In the genomic region with DNA sequence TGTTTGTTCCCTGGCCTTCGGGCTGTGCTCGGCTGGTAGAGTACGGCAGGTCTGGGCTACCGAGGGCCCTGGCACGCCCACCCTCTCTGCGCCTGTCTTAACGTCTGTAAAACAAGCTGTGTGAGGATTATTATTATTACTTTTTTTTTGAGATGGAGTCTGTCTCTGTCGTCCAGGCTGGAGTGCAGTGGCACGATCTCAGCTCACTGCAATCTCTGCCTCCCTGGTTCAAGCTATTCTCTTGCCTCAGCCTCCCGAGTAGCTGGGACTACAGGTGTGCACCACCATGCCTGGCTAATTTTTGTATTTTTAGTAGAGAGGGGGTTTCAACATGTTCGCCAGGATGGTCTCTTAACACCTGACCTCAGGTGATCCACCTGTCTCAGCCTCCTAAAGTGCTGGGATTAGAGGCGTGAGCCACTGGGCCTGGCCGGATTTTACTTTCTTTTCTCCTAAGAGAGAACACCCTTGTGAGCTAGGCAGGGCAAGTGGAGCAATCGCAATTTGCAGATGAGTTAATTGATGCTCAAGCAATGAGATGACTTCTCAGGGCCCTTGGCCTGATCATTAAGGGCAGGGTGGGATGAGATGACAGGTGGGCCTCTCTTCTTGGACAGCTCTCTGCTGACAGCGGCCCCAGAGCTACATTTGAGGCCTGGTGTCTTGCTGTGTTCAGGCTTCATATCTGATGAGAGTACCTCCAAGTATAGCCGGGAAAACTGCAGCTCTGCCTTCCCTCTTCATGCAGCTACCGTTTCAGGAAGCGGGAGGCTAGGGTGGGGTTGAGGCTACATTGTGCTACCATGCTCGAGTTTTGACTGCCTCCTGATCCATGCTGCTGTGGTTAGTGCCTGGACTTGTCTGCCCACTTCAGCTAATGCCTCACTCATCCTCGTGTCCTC, we compare ENCODE assay signal across 8 cellular contexts. TPM values are rescaled to one million over a fixed set of nuclear protein-coding genes. Genes with fewer than 3 reads are reported as not detected.
DNase-seq lines count a peak whose midpoint lies in the region; ATAC-seq, FAIRE-seq and TF ChIP-seq lines count a peak whose summit lies in the region.

No MANE protein-coding gene starts in this region.

- no peaks in the 10 kb centered on the region for H3K27me3 Mint-ChIP-seq in activated T-cell treated with anti-CD3 and anti-CD28 coated beads, Interleukin-2, amount 50 U/mL, for 4 hours (ENCODE audit: low read depth)

- TF ChIP-seq POLR2A in adrenal gland (IDR thresholded peaks at IDR 0.05) (no peak), GM12891 (IDR thresholded peaks at IDR 0.05; ENCODE audit: low read depth, low read length) (no peak)

- no peaks in the 10 kb centered on the region for H3K36me3 ChIP-seq in adrenal gland (replicated peaks in 1 of 2)
- H3K36me3 ChIP-seq in kidney epithelial cell (ENCODE audit: control insufficient read depth, insufficient read depth, low read length): no peaks in the 10 kb centered on the region

- no peaks in the 10 kb centered on the region for H3K36me3 Mint-ChIP-seq in activated T-cell treated with anti-CD3 and anti-CD28 coated beads, Interleukin-2, amount 50 U/mL, for 4 hours (ENCODE audit: insufficient read depth)

- H3K4me3 ChIP-seq in adrenal gland (peak overlapping the region in 3 of 4 donors; percentile 22 to 60 (median 52)), kidney epithelial cell (ENCODE audit: low read depth, low read length) (peak overlapping the region; percentile 78)

- peaks cover 39% of the 10 kb centered on the region for H3K4me1 Mint-ChIP-seq in activated T-cell treated with anti-CD3 and anti-CD28 coated beads, Interleukin-2, amount 50 U/mL, for 4 hours (ENCODE audit: low read depth)

- peak overlapping the region; percentile 87 for H3K4me3 Mint-ChIP-seq in activated T-cell treated with anti-CD3 and anti-CD28 coated beads, Interleukin-2, amount 50 U/mL, for 4 hours

- intact Hi-C loops in adrenal gland (cut with DNase I): loop anchor here in 1 of 2 donors (5.0 kb wide), 1 partner anchor 168 kb away; no protein-coding TSS in a partner anchor

- ATAC-seq in activated T-cell treated with anti-CD3 and anti-CD28 coated beads, Interleukin-2, amount 50 U/mL, for 4 hours: peak; percentile 29 to 34
- peak; percentile 17 for ATAC-seq in HG03108 (IDR thresholded peaks at IDR 0.05; ENCODE audit: unreplicated experiment)

- no peaks in the 10 kb centered on the region for H3K9me3 Mint-ChIP-seq in activated T-cell treated with anti-CD3 and anti-CD28 coated beads, Interleukin-2, amount 50 U/mL, for 4 hours

- H3K27me3 ChIP-seq in adrenal gland (no peaks in the 10 kb centered on the region), kidney epithelial cell (ENCODE audit: control insufficient read depth, insufficient read depth, low read length) (no peaks in the 10 kb centered on the region)

- H3K27ac ChIP-seq in adrenal gland (peak overlapping the region in 4 of 5 donors; percentile 80 to 90 (median 84)), substantia nigra (ENCODE audit: low read depth, low read length, poor library complexity, severe bottlenecking) (peak overlapping the region; percentile 90)

- WGBS in adrenal gland, 4 donors: 44 to 51% (median 45%) methylated on average over 18 to 20 of the region's 20 CpGs

- TF ChIP-seq CTCF in adrenal gland (IDR thresholded peaks at IDR 0.05) (no peak), kidney epithelial cell (IDR thresholded peaks at IDR 0.05; ENCODE audit: insufficient read depth, low read length, poor library complexity, severe bottlenecking) (no peak)

- DNase-seq in activated T-cell treated with anti-CD3 and anti-CD28 coated beads, Interleukin-2, amount 50 U/mL, for 4 hours: no peak
- no peak for DNase-seq in activated T-cell treated with anti-CD3 and anti-CD28 coated beads for 4 hours
- peak in 2 of 7 donors; percentile 11 to 75 for DNase-seq in adrenal gland
- DNase-seq in kidney epithelial cell (ENCODE audit: low read depth): no peak
- DNase-seq in substantia nigra (lab: John Stamatoyannopoulos, UW): no peak
- no peak for DNase-seq in dermis blood vessel endothelial cell
- DNase-seq in GM12891 (ENCODE audit: insufficient read length, low spot score): no peak

- no peaks in the 10 kb centered on the region for H3K9me3 ChIP-seq in adrenal gland (replicated peaks in 1 of 3)

- no peak for FAIRE-seq in GM12891 (lab: Jason Lieb, UNC)

- H3K4me1 ChIP-seq in adrenal gland (replicated peaks in 1 of 2): peaks cover 8 to 15% of the 10 kb centered on the region in 2 donors

TF ChIP-seq in GM12891, 5 proteins besides CTCF, POLR2A, EP300 and RAD21:
- TF ChIP-seq SPI1 (IDR thresholded peaks at IDR 0.05; ENCODE audit: low read depth, low read length): no peak
- TF ChIP-seq PAX5 (IDR thresholded peaks at IDR 0.05; ENCODE audit: insufficient read depth, low read length, severe bottlenecking): no peak
- no peak for TF ChIP-seq TAF1 (IDR thresholded peaks at IDR 0.05; ENCODE audit: low read depth, low read length)
- TF ChIP-seq POLR2AphosphoS5 (IDR thresholded peaks at IDR 0.05; ENCODE audit: low read depth, low read length): no peak
- no peak for TF ChIP-seq POU2F2 (IDR thresholded peaks at IDR 0.05; ENCODE audit: low read depth, low read length)

RNA-seq across cellular contexts. Expression of a gene that starts 0.9 kb away (rescaled TPM):
- total RNA-seq in activated T-cell treated with anti-CD3 and anti-CD28 coated beads, Interleukin-2, amount 50 U/mL, for 4 hours: 10 to 100 TPM; 12.3 to 14.9 (median 13.0) TPM
- total RNA-seq in adrenal gland (10 to 100 TPM; 21.5 to 53.7 (median 33.2) TPM), kidney epithelial cell (33.2 and 38.8 TPM in 2 replicates), dermis blood vessel endothelial cell (16.4 and 24.3 TPM in 2 replicates)
- 100 to 1,000 TPM in 2 of 3 donors, 1 to 10 TPM in 1; 9.7 to 122 (median 109) TPM for polyA plus RNA-seq in adrenal gland
- 14.2 TPM for polyA plus RNA-seq in GM12891 (2012; ENCODE audit: low read depth, missing spikeins)

RNA-seq across cellular contexts. Expression of a gene that starts 13.0 kb away (rescaled TPM):
- total RNA-seq in activated T-cell treated with anti-CD3 and anti-CD28 coated beads, Interleukin-2, amount 50 U/mL, for 4 hours: 100 to 1,000 TPM; 646 to 976 (median 781) TPM
- total RNA-seq in adrenal gland: 10 to 100 TPM in 6 of 8 donors, 1 to 10 TPM in 2; 3.6 to 27.0 (median 12.7) TPM
- polyA plus RNA-seq in adrenal gland: 10 to 100 TPM in 1 of 3 donors, 1 to 10 TPM in 2; 6.6 to 13.3 (median 7.1) TPM
- 1,060 and 1,220 TPM in 2 replicates for total RNA-seq in kidney epithelial cell
- 46.5 and 229 TPM in 2 replicates for total RNA-seq in dermis blood vessel endothelial cell
- polyA plus RNA-seq in GM12891 (2012; ENCODE audit: low read depth, missing spikeins): 367 TPM
